In genomic region chr17:69235338-69236058, GRCh38 we compare ENCODE assay signal across 1 cellular context.
TF ChIP-seq lines count a peak whose summit lies in the region.

No MANE protein-coding gene starts in this region.

TF ChIP-seq in K562, 482 proteins besides CTCF, POLR2A, EP300 and RAD21 (continued from another document and continues in another):
- TF ChIP-seq FIP1L1 (IDR thresholded peaks at IDR 0.05; ENCODE audit: low read depth, low read length, poor library complexity, severe bottlenecking) (no peak), ZNF644 (tag; IDR thresholded peaks at IDR 0.05; ENCODE audit: low read depth) (no peak), ZNF280A (IDR thresholded peaks at IDR 0.05; ENCODE audit: low read depth, partially characterized antibody) (no peak), LARP7 (IDR thresholded peaks at IDR 0.05) (0 out of 2 replicates have a peak, but pooled peaks have one; percentile 25), TRIM28 (IDR thresholded peaks at IDR 0.05) (0 out of 2 replicates have a peak, but pooled peaks have one; percentile 27), ZNF766 (CRISPR knock-in tag; conservative IDR thresholded peaks at IDR 0.05) (peak; percentile 49; the same call in 1 of the 2 replicates), RAD51 (IDR thresholded peaks at IDR 0.05; ENCODE audit: borderline replicate concordance, low read depth) (no peak; the same call in 1 of the 2 replicates), ZFPM2 (CRISPR knock-in tag; IDR thresholded peaks at IDR 0.05) (no peak), UBTF (IDR thresholded peaks at IDR 0.05; ENCODE audit: borderline replicate concordance in 1 of 2, low read depth in 2 of 2, low read length in 2 of 2) (no peak), HDAC3 (IDR thresholded peaks at IDR 0.05; ENCODE audit: borderline replicate concordance, partially characterized antibody) (no peak), TOE1 (IDR thresholded peaks at IDR 0.05; ENCODE audit: borderline replicate concordance) (0 out of 2 replicates have a peak, but pooled peaks have one; percentile 29), TOE1 (CRISPR knock-in tag; IDR thresholded peaks at IDR 0.05; ENCODE audit: borderline replicate concordance, low read depth) (no peak), LCOR (CRISPR knock-in tag; IDR thresholded peaks at IDR 0.05) (no peak; the same call in 1 of the 2 replicates), ARID3A (IDR thresholded peaks at IDR 0.05; ENCODE audit: borderline replicate concordance, low read depth, low read length) (no peak), YBX1 (IDR thresholded peaks at IDR 0.05) (no peak), ILF3 (IDR thresholded peaks at IDR 0.05; ENCODE audit: borderline replicate concordance) (no peak), HDAC8 (tag; IDR thresholded peaks at IDR 0.05) (no peak), RB1 (IDR thresholded peaks at IDR 0.05; ENCODE audit: low read depth) (0 out of 2 replicates have a peak, but pooled peaks have one; percentile 7), ZNF398 (CRISPR knock-in tag; IDR thresholded peaks at IDR 0.05) (no peak), DPF2 (IDR thresholded peaks at IDR 0.05) (no peak), TCF7L2 (IDR thresholded peaks at IDR 0.05; ENCODE audit: low read depth, low read length) (no peak), DIDO1 (tag; IDR thresholded peaks at IDR 0.05; ENCODE audit: low read depth) (no peak), MCM2 (IDR thresholded peaks at IDR 0.05; ENCODE audit: low read depth) (no peak), NFRKB (IDR thresholded peaks at IDR 0.05; ENCODE audit: low read depth) (0 out of 2 replicates have a peak, but pooled peaks have one; percentile 33), TRIM24 (IDR thresholded peaks at IDR 0.05) (peak; percentile 10 to 39; a peak in 2 of 4 replicates), THAP12 (CRISPR knock-in tag; IDR thresholded peaks at IDR 0.05) (no peak), NELFE (IDR thresholded peaks at IDR 0.05; ENCODE audit: insufficient read depth, insufficient read length) (no peak), ATF6 (CRISPR knock-in tag; IDR thresholded peaks at IDR 0.05) (no peak), IFI16 (CRISPR knock-in tag; IDR thresholded peaks at IDR 0.05) (no peak), CREBBP (IDR thresholded peaks at IDR 0.05; ENCODE audit: low read depth, low read length) (no peak), ZNF239 (CRISPR knock-in tag; IDR thresholded peaks at IDR 0.05) (no peak; the same call in 1 of the 2 replicates), SPI1 (IDR thresholded peaks at IDR 0.05; ENCODE audit: borderline replicate concordance, low read depth, low read length) (no peak), MYNN (IDR thresholded peaks at IDR 0.05) (no peak), MYNN (CRISPR knock-in tag; IDR thresholded peaks at IDR 0.05) (no peak), ZNF280B (CRISPR knock-in tag; IDR thresholded peaks at IDR 0.05) (no peak), C11orf30 (IDR thresholded peaks at IDR 0.05; ENCODE audit: low read depth) (no peak), RNF219 (CRISPR knock-in tag; IDR thresholded peaks at IDR 0.05) (no peak), DEAF1 (CRISPR knock-in tag; IDR thresholded peaks at IDR 0.05) (peak; percentile 95)
